Comparison of ENCODE assay signal across 8 cellular contexts in the genomic region with DNA sequence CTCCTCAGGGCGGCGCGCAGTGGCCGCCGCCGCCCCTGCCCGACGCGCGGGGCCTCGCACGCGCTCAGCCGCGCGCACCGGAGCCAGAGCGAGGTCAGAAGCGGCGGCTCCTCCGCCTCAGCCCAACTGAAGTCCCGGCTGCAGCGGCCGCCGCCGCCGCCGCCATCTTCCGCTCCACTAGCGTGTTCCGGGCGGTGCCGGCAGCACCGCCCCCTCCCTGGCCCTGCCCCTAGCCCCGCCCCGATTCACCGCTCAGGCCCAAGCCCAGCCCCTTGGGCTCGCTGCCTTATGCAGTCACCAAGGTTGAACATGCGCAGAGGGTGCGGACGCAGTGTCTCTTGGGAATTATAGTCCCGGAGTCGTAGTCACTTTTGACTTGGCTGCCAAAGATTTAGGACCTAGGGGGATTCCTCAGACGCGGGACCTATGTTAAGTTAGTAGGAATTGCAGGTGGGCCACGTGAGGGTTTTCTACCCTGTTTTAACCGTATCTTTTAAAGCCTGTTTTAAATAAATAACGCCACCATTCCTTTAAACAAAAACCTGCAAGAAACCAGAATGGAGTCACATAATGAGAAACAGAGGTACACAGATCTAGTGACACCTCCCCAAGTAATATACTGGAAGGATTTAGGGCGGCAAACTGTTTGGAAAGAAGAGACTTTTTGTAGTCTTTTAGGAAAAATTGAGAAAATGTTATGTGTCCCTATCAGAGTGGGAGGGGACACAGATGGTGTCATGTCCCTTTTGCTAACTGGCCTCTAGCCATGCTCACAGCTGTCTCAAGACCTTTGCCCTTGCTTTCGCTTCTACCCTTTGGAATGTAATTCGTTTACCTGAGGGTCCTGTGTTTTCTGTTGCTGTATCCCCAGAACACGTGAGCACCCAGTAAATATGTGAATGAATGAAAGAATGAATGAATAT. TPM values are rescaled to one million over a fixed set of nuclear protein-coding genes. Genes with fewer than 3 reads are reported as not detected.
DNase-seq lines count a peak whose midpoint lies in the region; TF ChIP-seq lines count a peak whose summit lies in the region.

A gene with protein sequence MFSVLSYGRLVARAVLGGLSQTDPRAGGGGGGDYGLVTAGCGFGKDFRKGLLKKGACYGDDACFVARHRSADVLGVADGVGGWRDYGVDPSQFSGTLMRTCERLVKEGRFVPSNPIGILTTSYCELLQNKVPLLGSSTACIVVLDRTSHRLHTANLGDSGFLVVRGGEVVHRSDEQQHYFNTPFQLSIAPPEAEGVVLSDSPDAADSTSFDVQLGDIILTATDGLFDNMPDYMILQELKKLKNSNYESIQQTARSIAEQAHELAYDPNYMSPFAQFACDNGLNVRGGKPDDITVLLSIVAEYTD (minus strand): TSS at position 182 of the 923 bp plus-strand sequence. CDS start 287 bp downstream, outside the sequence.

- no peak for TF ChIP-seq CTCF in GM20000 (IDR thresholded peaks at IDR 0.05; ENCODE audit: extremely low read depth, missing control alignments)

- CTCF ChIA-PET in activated CD8-positive, alpha-beta memory T cell treated with anti-CD3 and anti-CD28 coated beads for 36 hours (lab: Charles Lee): no interaction called here

- DNase-seq in CMK (ENCODE audit: low read depth) (peak; percentile 90), GM20000 (ENCODE audit: low spot score) (peak; percentile 96), HT1080 (ENCODE audit: low read depth) (peak; percentile 84), NOMO-1 (lab: John Stamatoyannopoulos, UW; ENCODE audit: unreplicated experiment in 2 of 2) (peak; percentile 92 to 94), lung microvascular endothelial cell (ENCODE audit: low read depth in 2 of 2) (peak; percentile 97)
- peak; percentile 96 for DNase-seq in effector CD8-positive, alpha-beta T cell (lab: John Stamatoyannopoulos, UW)
- peak; percentile 95 to 97 (median 96) for DNase-seq in stimulated activated CD4-positive, alpha-beta T cell treated with anti-CD3 and anti-CD28 coated beads, TNF-alpha, amount 100 ng/mL, for 4 hours (ENCODE audit: low read depth in 3 of 3)

- POLR2A ChIA-PET in activated CD8-positive, alpha-beta memory T cell treated with anti-CD3 and anti-CD28 coated beads for 36 hours (lab: Charles Lee): no interaction called here

RNA-seq across cellular contexts. Expression of the gene that starts here (rescaled TPM):
- 5.8 and 14.9 TPM in 2 replicates for total RNA-seq in HT1080 (2014; rRNA removed; shearing (Covaris generic))
- 17.6 and 24.2 TPM in 2 replicates for polyA plus RNA-seq in HT1080 (2015; cell fraction: cytosol; rRNA removed)
- polyA plus RNA-seq in HT1080 (2015; cell fraction: nucleus; rRNA removed): 18.5 and 19.8 TPM in 2 replicates
- 10 to 100 TPM; 49.8 to 49.9 TPM for total RNA-seq in activated CD8-positive, alpha-beta memory T cell treated with anti-CD3 and anti-CD28 coated beads for 36 hours
- total RNA-seq in lung microvascular endothelial cell: 5.7 and 8.3 TPM in 2 replicates

Comparison
In these comparisons a context has a peak if more than half of its experiments do, and no peak if none do; other contexts are left out.
1. Peak in every context shown above with its lines: DNase-seq.